ENCODE assay signal across 9 cellular contexts in the genomic region with DNA sequence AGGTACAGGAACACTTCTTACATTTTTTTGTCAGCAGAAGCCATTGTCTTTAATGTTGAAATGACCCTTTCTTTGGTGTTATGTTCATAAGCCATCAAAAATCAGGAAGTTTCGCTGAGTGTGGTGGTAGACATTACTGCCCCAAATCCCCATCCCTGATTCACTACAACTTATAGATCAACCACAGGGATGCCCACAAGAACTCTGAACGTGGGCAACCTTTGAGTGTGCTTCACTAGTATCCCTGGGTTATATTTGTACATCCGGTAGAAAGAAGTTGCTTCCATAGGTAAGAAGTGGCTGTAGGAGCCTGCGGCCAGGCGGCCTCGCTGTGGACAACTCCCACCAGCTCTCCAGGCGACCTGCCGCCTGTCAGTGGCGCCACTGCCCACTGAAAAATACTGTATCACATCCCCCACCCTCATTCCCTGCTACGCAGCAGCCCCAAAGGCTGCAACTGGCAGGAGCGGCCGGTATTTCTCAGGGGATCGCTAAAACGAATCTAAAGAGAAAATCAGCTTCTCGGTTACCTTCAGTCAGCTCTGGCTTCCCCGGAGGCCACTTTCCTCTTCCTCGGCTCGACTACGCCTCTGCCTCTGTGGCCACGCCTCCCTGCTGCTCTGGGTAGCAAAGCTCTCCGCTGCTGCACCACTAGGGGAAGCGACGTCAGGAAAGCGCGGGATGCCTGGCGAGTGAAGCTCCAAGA.
DNase-seq lines count a peak whose midpoint lies in the region; ATAC-seq and TF ChIP-seq lines count a peak whose summit lies in the region.
"Had no signal": no experiment of that assay in that cellular context is flagged by ENCODE, and none has a peak within 500 bp of the region (broad histone marks: within the 10 kb centered on the region; RNA-seq: fewer than 3 reads in every experiment).

No MANE protein-coding gene starts in this region.

- no peaks in the 10 kb centered on the region for H3K36me3 ChIP-seq in neutrophil

- H3K4me3 ChIP-seq in AG04449 (ENCODE audit: low read depth, low read length) (peak overlapping the region; percentile 41), fibroblast of pulmonary artery (replicated peaks; ENCODE audit: low read depth, low read length) (peak overlapping the region; percentile 46), neutrophil (ENCODE audit: low read depth in 1 of 2, low read length in 1 of 2) (peak overlapping the region; percentile 58 to 64)

- no peaks in the 10 kb centered on the region for H3K27me3 ChIP-seq in neutrophil

- H3K27ac ChIP-seq in neutrophil = peak overlapping the region; percentile 83
- H3K27ac ChIP-seq in substantia nigra (ENCODE audit: low read depth, low read length, poor library complexity, severe bottlenecking) = no peak overlapping the region
- H3K27ac ChIP-seq: C4-2B had no signal

- H3K4me1 ChIP-seq in neutrophil (ENCODE audit: control insufficient read depth in 1 of 2, insufficient read depth in 1 of 2, low read depth in 1 of 2, low read length in 1 of 2) = peaks cover 36 to 37% of the 10 kb centered on the region in 2 experiments

- CTCF ChIA-PET in AG04449 (lab: Yijun Ruan, JAX) = interaction anchor here (1.2 kb wide), 1 partner anchor 10 kb away, joined by 3 read pairs; no protein-coding TSS in a partner anchor

- DNase-seq in AG04449 (ENCODE audit: low read depth, low spot score) (no peak), activated T-cell treated with anti-CD3 and anti-CD28 coated beads for 4 hours (peak; percentile 36), fibroblast of pulmonary artery (ENCODE audit: low read depth) (peak; percentile 34), substantia nigra (lab: John Stamatoyannopoulos, UW) (peak in 39 of 49 donors; percentile 0 to 62 (median 18)), NCI-H146 treated with DMSO at 0.1 percent for 48 hours (lab: John Stamatoyannopoulos, UW; ENCODE audit: unreplicated experiment) (no peak)

- peak; percentile 99 for ATAC-seq in GM19351 (IDR thresholded peaks at IDR 0.05; ENCODE audit: unreplicated experiment)
- ATAC-seq in HG03521 (IDR thresholded peaks at IDR 0.05; ENCODE audit: unreplicated experiment) = peak; percentile 99

- TF ChIP-seq CTCF in AG04449 (IDR thresholded peaks at IDR 0.05; ENCODE audit: insufficient read depth, low read length, missing control alignments) (peak; percentile 30), fibroblast of pulmonary artery (IDR thresholded peaks at IDR 0.05; ENCODE audit: low read length, missing control alignments) (peak; percentile 30), neutrophil (IDR thresholded peaks at IDR 0.05) (peak; percentile 53)

- POLR2A ChIA-PET in AG04449 (lab: Yijun Ruan, JAX) = no interaction called here

- H3K9me3 ChIP-seq in neutrophil = no peaks in the 10 kb centered on the region

Comparison
In these comparisons a context has a peak if more than half of its experiments do, and no peak if none do; other contexts are left out.
1. DNase-seq: peak in activated T-cell treated with anti-CD3 and anti-CD28 coated beads for 4 hours (single experiment), fibroblast of pulmonary artery (single experiment) and substantia nigra (39 of 49); none in AG04449 (single experiment) and NCI-H146 treated with DMSO at 0.1 percent for 48 hours (single experiment).
2. Peak in every context shown above with its lines, with median percentiles within 50 percentile points of each other: H3K4me3 ChIP-seq and CTCF ChIP-seq.